16 cellular contexts compared by ENCODE assay signal in genomic region chr13:20124303-20124702, GRCh38. TPM values are rescaled to one million over a fixed set of nuclear protein-coding genes. Genes with fewer than 3 reads are reported as not detected.
"Had no signal": no experiment of that assay in that cellular context is flagged by ENCODE, and none has a peak within 500 bp of the region (broad histone marks: within the 10 kb centered on the region; RNA-seq: fewer than 3 reads in every experiment).

No MANE protein-coding gene starts in this region.

- H3K4me3 ChIP-seq: breast epithelium, lower lobe of right lung, ovary, right lobe of liver had no signal

- H3K27ac ChIP-seq: breast epithelium, foreskin keratinocyte, lower lobe of right lung, ovary, right lobe of liver had no signal

- H3K9me3 Mint-ChIP-seq: activated CD4-positive, alpha-beta T cell treated with anti-CD3 and anti-CD28 coated beads, Interleukin-2, amount 10 ng/mL, durations not matched to agents 7 days and 5 days; activated naive CD8-positive, alpha-beta T cell treated with anti-CD3 and anti-CD28 coated beads, Interleukin-2, amount 10 ng/mL, durations not matched to agents 7 days and 5 days; stimulated activated naive CD8-positive, alpha-beta T cell treated with anti-CD3 and anti-CD28 coated beads, Interleukin-15, amount 100 ng/mL, for 72 hours; T-helper 2 cell treated with Interferon-gamma antibody and Interleukin-4, amounts not matched to agents 5 μg/mL and 100 μg/mL, for 36 hours; type B pancreatic cell had no signal

- DNase-seq: activated CD4-positive, alpha-beta T cell treated with anti-CD3 and anti-CD28 coated beads, Interleukin-2, amount 10 ng/mL, durations not matched to agents 7 days and 5 days; activated CD4-positive, CD25-positive, alpha-beta regulatory T cell; activated CD8-positive, alpha-beta memory T cell treated with anti-CD3 and anti-CD28 coated beads, Interleukin-2, amount 50 U/mL, for 48 hours; activated naive CD8-positive, alpha-beta T cell treated with anti-CD3 and anti-CD28 coated beads, Interleukin-2, amount 10 ng/mL, durations not matched to agents 7 days and 5 days; aorta; head of caudate nucleus; lower lobe of right lung; ovary; stimulated activated naive CD8-positive, alpha-beta T cell treated with anti-CD3 and anti-CD28 coated beads, Interleukin-15, amount 100 ng/mL, for 72 hours; SW 1271 had no signal

- H3K27ac Mint-ChIP-seq: activated CD4-positive, alpha-beta T cell treated with anti-CD3 and anti-CD28 coated beads, Interleukin-2, amount 10 ng/mL, durations not matched to agents 7 days and 5 days; activated naive CD8-positive, alpha-beta T cell treated with anti-CD3 and anti-CD28 coated beads, Interleukin-2, amount 10 ng/mL, durations not matched to agents 7 days and 5 days; stimulated activated naive CD8-positive, alpha-beta T cell treated with anti-CD3 and anti-CD28 coated beads, Interleukin-15, amount 100 ng/mL, for 72 hours; T-helper 2 cell treated with Interferon-gamma antibody and Interleukin-4, amounts not matched to agents 5 μg/mL and 100 μg/mL, for 36 hours; type B pancreatic cell had no signal

- H3K36me3 Mint-ChIP-seq: activated naive CD8-positive, alpha-beta T cell treated with anti-CD3 and anti-CD28 coated beads, Interleukin-2, amount 10 ng/mL, durations not matched to agents 7 days and 5 days; type B pancreatic cell had no signal

- ATAC-seq: esophagus mucosa; foreskin keratinocyte; lower lobe of right lung; right lobe of liver; stimulated activated naive CD8-positive, alpha-beta T cell treated with anti-CD3 and anti-CD28 coated beads, Interleukin-15, amount 100 ng/mL, for 72 hours had no signal

- H3K4me3 Mint-ChIP-seq: activated CD4-positive, alpha-beta T cell treated with anti-CD3 and anti-CD28 coated beads, Interleukin-2, amount 10 ng/mL, durations not matched to agents 7 days and 5 days; activated naive CD8-positive, alpha-beta T cell treated with anti-CD3 and anti-CD28 coated beads, Interleukin-2, amount 10 ng/mL, durations not matched to agents 7 days and 5 days; stimulated activated naive CD8-positive, alpha-beta T cell treated with anti-CD3 and anti-CD28 coated beads, Interleukin-15, amount 100 ng/mL, for 72 hours; T-helper 2 cell treated with Interferon-gamma antibody and Interleukin-4, amounts not matched to agents 5 μg/mL and 100 μg/mL, for 36 hours; type B pancreatic cell had no signal

RNA-seq across cellular contexts. Expression of gene GJA3, which starts 36.5 kb away (rescaled TPM):
- total RNA-seq: lower lobe of right lung had no signal
